ENCODE assay signal across 14 cellular contexts in the genomic region with DNA sequence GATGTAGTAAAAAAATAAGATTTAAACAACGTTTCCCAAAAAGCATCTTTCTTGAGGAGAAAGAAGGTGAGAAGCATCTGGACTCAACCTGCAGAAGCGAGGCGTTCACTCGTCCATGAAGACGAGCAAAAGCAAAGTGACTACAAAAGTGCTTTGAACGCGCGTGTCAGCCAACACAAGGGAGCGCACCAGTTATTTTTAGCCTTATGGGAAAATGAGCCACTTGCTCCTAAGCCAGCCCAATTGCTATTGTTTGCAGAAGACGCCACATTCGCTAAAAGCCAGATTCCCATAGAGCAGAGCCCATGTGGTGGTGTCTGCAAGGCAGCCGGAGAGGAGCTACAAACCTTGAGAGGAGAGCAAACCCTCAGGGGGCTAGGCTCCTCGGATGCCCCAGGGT.
DNase-seq lines count a peak whose midpoint lies in the region; ATAC-seq and TF ChIP-seq lines count a peak whose summit lies in the region.
"Had no signal": no experiment of that assay in that cellular context is flagged by ENCODE, and none has a peak within 500 bp of the region (broad histone marks: within the 10 kb centered on the region; RNA-seq: fewer than 3 reads in every experiment).

No MANE protein-coding gene starts in this region.

- H3K27ac ChIP-seq in DND-41 (ENCODE audit: low read length) (peak overlapping the region; percentile 95), angular gyrus (ENCODE audit: low read depth, low read length) (peak overlapping the region; percentile 88), gastrocnemius medialis (peak overlapping the region; percentile 58 to 88 (median 70)), stomach (no peak overlapping the region)
- H3K27ac ChIP-seq: foreskin keratinocyte had no signal

- peaks cover 18 to 20% of the 10 kb centered on the region in 2 donors for H3K4me1 Mint-ChIP-seq in natural killer cell treated with Interleukin-12 subunit alpha and Interleukin-12 subunit beta and Interleukin-15 and Interleukin-18, amount 100 ng/mL, for 72 hours (ENCODE audit: low read depth in 2 of 2)

- no peaks in the 10 kb centered on the region for H3K36me3 Mint-ChIP-seq in natural killer cell treated with Interleukin-12 subunit alpha and Interleukin-12 subunit beta and Interleukin-15 and Interleukin-18, amount 100 ng/mL, for 72 hours
- H3K36me3 Mint-ChIP-seq: WTC11 had no signal

- H3K27me3 Mint-ChIP-seq in natural killer cell treated with Interleukin-12 subunit alpha and Interleukin-12 subunit beta and Interleukin-15 and Interleukin-18, amount 100 ng/mL, for 72 hours: no peaks in the 10 kb centered on the region

- intact Hi-C loops in gastrocnemius medialis (cut with DNase I; ENCODE audit: low total_unique reads) (loop anchor here (10.0 kb wide), 1 partner anchor 183 kb away; a partner anchor contains a TSS), stomach (cut with DNase I; ENCODE audit: low total_unique reads) (no loop called here)

- TF ChIP-seq CTCF in DND-41 (IDR thresholded peaks at IDR 0.05; ENCODE audit: borderline replicate concordance, extremely low read depth, low read length, poor library complexity, severe bottlenecking) (no peak), gastrocnemius medialis (IDR thresholded peaks at IDR 0.05 in 4 of 5, conservative IDR thresholded peaks at IDR 0.05 in 1 of 5) (peak in 1 of 5 experiments; percentile 11), stomach (IDR thresholded peaks at IDR 0.05) (no peak)

- whole genome bisulfite sequencing in stomach, 5 donors: 69 to 87% (median 78%) methylated on average over 13 of the region's 13 CpGs

- in situ Hi-C loops in gastrocnemius medialis (cut with MboI; ENCODE audit: low sequenced_read_pairs in 4 of 4): no loop called here

- H3K4me2 ChIP-seq in DND-41 (ENCODE audit: insufficient read depth, low read length): no peak overlapping the region

- H3K36me3 ChIP-seq in DND-41 (ENCODE audit: insufficient read depth, low read length) (peaks cover 88% of the 10 kb centered on the region), gastrocnemius medialis (peaks cover 0 to 16% of the 10 kb centered on the region in 2 donors), stomach (peaks cover 11 to 53% (median 42%) of the 10 kb centered on the region in 4 donors)

- H3K27ac Mint-ChIP-seq in natural killer cell treated with Interleukin-12 subunit alpha and Interleukin-12 subunit beta and Interleukin-15 and Interleukin-18, amount 100 ng/mL, for 72 hours: no peak overlapping the region

- 0 out of 2 replicates have a peak overlapping the region, but pooled peaks have one; percentile 7 for H3K9ac ChIP-seq in DND-41 (ENCODE audit: low read depth, low read length)

- no peak overlapping the region for H2AFZ ChIP-seq in DND-41 (ENCODE audit: low read depth, low read length)

- H3K9me3 ChIP-seq in DND-41 (ENCODE audit: insufficient read depth, low read length, severe bottlenecking) (no peaks in the 10 kb centered on the region), gastrocnemius medialis (no peaks in the 10 kb centered on the region), stomach (no peaks in the 10 kb centered on the region)
- H3K9me3 ChIP-seq: BE2C had no signal

- H3K79me2 ChIP-seq in DND-41 (ENCODE audit: insufficient read depth, low read length): peaks cover 93% of the 10 kb centered on the region

- H3K4me1 ChIP-seq in DND-41 (ENCODE audit: insufficient read depth, low read length) (peaks cover 50% of the 10 kb centered on the region), gastrocnemius medialis (peaks cover 51 to 63% of the 10 kb centered on the region in 2 donors), stomach (peaks cover 18 to 54% (median 52%) of the 10 kb centered on the region in 4 donors)
- H3K4me1 ChIP-seq: BE2C had no signal

- ATAC-seq in DND-41 (ENCODE audit: insufficient read depth, low read depth) (no peak), gastrocnemius medialis (peak; percentile 34 to 61), GM18907 (IDR thresholded peaks at IDR 0.05; ENCODE audit: unreplicated experiment) (no peak), GM18909 (IDR thresholded peaks at IDR 0.05; ENCODE audit: poor library complexity, unreplicated experiment) (no peak)
- no peak for ATAC-seq in natural killer cell treated with Interleukin-12 subunit alpha and Interleukin-12 subunit beta and Interleukin-15 and Interleukin-18, amount 100 ng/mL, for 72 hours
- ATAC-seq: foreskin keratinocyte, WTC11 had no signal

- no peak overlapping the region for H3K4me3 Mint-ChIP-seq in natural killer cell treated with Interleukin-12 subunit alpha and Interleukin-12 subunit beta and Interleukin-15 and Interleukin-18, amount 100 ng/mL, for 72 hours
- H3K4me3 Mint-ChIP-seq: neural crest cell, WTC11 had no signal

- no peak for TF ChIP-seq EP300 in stomach (IDR thresholded peaks at IDR 0.05)

- TF ChIP-seq POLR2A in gastrocnemius medialis (IDR thresholded peaks at IDR 0.05) (no peak), stomach (IDR thresholded peaks at IDR 0.05) (no peak)

- H3K27me3 ChIP-seq in DND-41 (ENCODE audit: insufficient read depth, low read length, poor library complexity): no peaks in the 10 kb centered on the region
- no peaks in the 10 kb centered on the region for H3K27me3 ChIP-seq in gastrocnemius medialis
- H3K27me3 ChIP-seq in stomach: no peaks in the 10 kb centered on the region
- H3K27me3 ChIP-seq: BE2C, foreskin keratinocyte had no signal

- no peaks in the 10 kb centered on the region for H3K9me3 Mint-ChIP-seq in natural killer cell treated with Interleukin-12 subunit alpha and Interleukin-12 subunit beta and Interleukin-15 and Interleukin-18, amount 100 ng/mL, for 72 hours
- H3K9me3 Mint-ChIP-seq: neural crest cell, WTC11 had no signal

- 0 out of 2 replicates have a peak, but pooled peaks cover 10% of the 10 kb centered on the region for H4K20me1 ChIP-seq in DND-41 (ENCODE audit: insufficient read depth, low read length)

- H3K4me3 ChIP-seq in DND-41 (ENCODE audit: low read depth in 1 of 2, low read length in 2 of 2) (no peak overlapping the region), gastrocnemius medialis (peak overlapping the region in 1 of 4 donors; percentile 21), stomach (no peak overlapping the region)

- no peak for DNase-seq in DND-41
- DNase-seq in hippocampal formation (lab: John Stamatoyannopoulos, UW): peak; percentile 60 to 72
- DNase-seq in gastrocnemius medialis: no peak
- DNase-seq in natural killer cell treated with Interleukin-12 subunit alpha and Interleukin-12 subunit beta and Interleukin-15 and Interleukin-18, amount 100 ng/mL, for 72 hours (ENCODE audit: low spot score): no peak
- DNase-seq in stomach: no peak
- DNase-seq: activated CD8-positive, alpha-beta memory T cell treated with anti-CD3 and anti-CD28 coated beads, Interleukin-2, amount 50 U/mL, for 48 hours; BE2C; foreskin keratinocyte; NCI-H2171 had no signal

Comparison
In these comparisons a context has a peak if more than half of its experiments do, and no peak if none do; other contexts are left out.
1. ATAC-seq: peak in gastrocnemius medialis (2 of 2); none in DND-41 (single experiment), GM18907 (single experiment), natural killer cell treated with Interleukin-12 subunit alpha and Interleukin-12 subunit beta and Interleukin-15 and Interleukin-18, amount 100 ng/mL, for 72 hours (0 of 2) and GM18909 (single experiment).
2. DNase-seq: peak in hippocampal formation (2 of 2); none in DND-41 (single experiment), gastrocnemius medialis (0 of 2), natural killer cell treated with Interleukin-12 subunit alpha and Interleukin-12 subunit beta and Interleukin-15 and Interleukin-18, amount 100 ng/mL, for 72 hours (single experiment) and stomach (single experiment).
3. H3K27ac ChIP-seq: peak in DND-41 (single experiment), angular gyrus (single experiment) and gastrocnemius medialis (4 of 4); none in stomach (0 of 5).